20 cellular contexts compared by ENCODE assay signal in the genomic region with DNA sequence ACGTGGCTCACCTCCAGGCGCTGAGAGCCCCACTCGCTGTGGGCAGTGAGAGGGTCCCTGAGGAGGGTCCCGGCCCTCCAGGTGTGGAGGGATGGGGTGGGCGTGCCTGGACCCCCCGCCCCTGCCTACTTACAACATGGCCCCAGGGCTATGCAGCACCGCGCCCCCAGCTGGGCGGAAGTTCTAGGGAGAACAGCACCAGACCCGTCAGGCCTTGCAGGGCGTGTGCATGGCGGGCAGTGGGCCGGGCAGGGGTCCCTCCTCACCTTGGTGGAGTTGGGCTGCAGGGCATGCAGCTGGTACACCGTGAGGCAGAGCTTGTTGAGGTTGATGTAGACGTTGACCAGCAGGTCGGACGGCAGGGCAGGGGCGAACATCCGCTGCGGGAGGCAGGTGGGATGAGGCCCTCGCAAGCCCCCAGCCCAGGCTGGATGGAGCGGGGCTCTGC. TPM values are rescaled to one million over a fixed set of nuclear protein-coding genes. Genes with fewer than 3 reads are reported as not detected.
DNase-seq lines count a peak whose midpoint lies in the region; ATAC-seq, FAIRE-seq and TF ChIP-seq lines count a peak whose summit lies in the region.
"Had no signal": no experiment of that assay in that cellular context is flagged by ENCODE, and none has a peak within 500 bp of the region (broad histone marks: within the 10 kb centered on the region; RNA-seq: fewer than 3 reads in every experiment).

No MANE protein-coding gene starts in this region.

- no peaks in the 10 kb centered on the region for H3K79me2 ChIP-seq in osteoblast (ENCODE audit: insufficient read depth, low read length)

- ATAC-seq in CD8-positive, alpha-beta T cell: no peak
- ATAC-seq: GM12878, GM23338 had no signal

- H3K9me3 Mint-ChIP-seq in CD8-positive, alpha-beta T cell: no peaks in the 10 kb centered on the region
- H3K9me3 Mint-ChIP-seq: CD4-positive, alpha-beta memory T cell; GM23338 had no signal

- H3K27me3 ChIP-seq in left ventricle myocardium inferior (ENCODE audit: low read depth): no peaks in the 10 kb centered on the region
- H3K27me3 ChIP-seq in right atrium auricular region: no peaks in the 10 kb centered on the region
- no peaks in the 10 kb centered on the region for H3K27me3 ChIP-seq in H7 (ENCODE audit: control insufficient read depth, insufficient read depth, low read length)
- no peaks in the 10 kb centered on the region for H3K27me3 ChIP-seq in bronchial epithelial cell (ENCODE audit: control insufficient read depth, insufficient read depth, low read length)
- H3K27me3 ChIP-seq in osteoblast (ENCODE audit: insufficient read depth, low read length): no peaks in the 10 kb centered on the region
- H3K27me3 ChIP-seq in CD8-positive, alpha-beta T cell (ENCODE audit: insufficient read depth, low read length): no peaks in the 10 kb centered on the region

- no peaks in the 10 kb centered on the region for H4K20me1 ChIP-seq in osteoblast (ENCODE audit: insufficient read depth, low read length)

- POLR2A ChIA-PET in CD8-positive, alpha-beta T cell (lab: Charles Lee): no interaction called here

- H3K27ac ChIP-seq in left ventricle myocardium inferior (replicated peaks) (peak overlapping the region; percentile 16), right atrium auricular region (no peak overlapping the region), osteoblast (ENCODE audit: low read depth, low read length) (no peak overlapping the region)
- H3K27ac ChIP-seq in CD8-positive, alpha-beta T cell (ENCODE audit: low read depth, low read length): no peak overlapping the region

- CTCF ChIA-PET in CD8-positive, alpha-beta T cell (lab: Charles Lee): no interaction called here

- H3K4me1 Mint-ChIP-seq in CD8-positive, alpha-beta T cell (ENCODE audit: low read depth): peaks cover 8% of the 10 kb centered on the region

- H3K9me3 ChIP-seq in left ventricle myocardium inferior (replicated peaks) (no peaks in the 10 kb centered on the region), right atrium auricular region (no peaks in the 10 kb centered on the region), osteoblast (ENCODE audit: low read depth, low read length) (no peaks in the 10 kb centered on the region)
- no peaks in the 10 kb centered on the region for H3K9me3 ChIP-seq in CD8-positive, alpha-beta T cell (ENCODE audit: low read length)
- H3K9me3 ChIP-seq: Caco-2, HAP-1 had no signal

- no peak overlapping the region for H3K27ac Mint-ChIP-seq in CD8-positive, alpha-beta T cell

- intact Hi-C loops in left ventricle myocardium inferior (cut with micrococcal nuclease): no loop called here
- intact Hi-C loops in CD8-positive, alpha-beta T cell (cut with DNase I, micrococcal nuclease): no loop called here

- peaks cover 5% of the 10 kb centered on the region for H3K36me3 Mint-ChIP-seq in CD8-positive, alpha-beta T cell

- no peak for DNase-seq in left ventricle myocardium inferior
- no peak for DNase-seq in right atrium auricular region (ENCODE audit: low spot score)
- DNase-seq in H7: peak; percentile 31
- DNase-seq in bronchial epithelial cell (ENCODE audit: low read depth): no peak
- peak; percentile 32 for DNase-seq in osteoblast (ENCODE audit: insufficient read length, low spot score, missing footprints)
- DNase-seq in CD8-positive, alpha-beta T cell: no peak
- DNase-seq in activated CD4-positive, alpha-beta T cell treated with anti-CD3 and anti-CD28 coated beads for 48 hours: no peak
- DNase-seq: Caco-2; CD4-positive, alpha-beta memory T cell; DMS 273 treated with DMSO at 0.1 percent for 48 hours; DMS79; EL; GDM1 had no signal

- H3K36me3 ChIP-seq in left ventricle myocardium inferior (peaks cover 30% of the 10 kb centered on the region), right atrium auricular region (peaks cover 8% of the 10 kb centered on the region), H7 (replicated peaks; ENCODE audit: control insufficient read depth, insufficient read depth, low read length) (no peaks in the 10 kb centered on the region; the same call in 1 of the 2 replicates), bronchial epithelial cell (ENCODE audit: control insufficient read depth, insufficient read depth, low read length) (peaks cover 10% of the 10 kb centered on the region), osteoblast (ENCODE audit: insufficient read depth, low read length) (no peaks in the 10 kb centered on the region)
- H3K36me3 ChIP-seq in CD8-positive, alpha-beta T cell (ENCODE audit: insufficient read depth, low read length): no peaks in the 10 kb centered on the region

- no peak overlapping the region for H3K4me2 ChIP-seq in osteoblast (ENCODE audit: insufficient read depth, low read length)
- H3K4me2 ChIP-seq: GM23338 had no signal

- H3K4me1 ChIP-seq in left ventricle myocardium inferior (peaks cover 28% of the 10 kb centered on the region), right atrium auricular region (peaks cover 0 to 20% of the 10 kb centered on the region in 2 donors), osteoblast (ENCODE audit: insufficient read depth, low read length) (peaks cover 6% of the 10 kb centered on the region)
- peaks cover 14% of the 10 kb centered on the region for H3K4me1 ChIP-seq in CD8-positive, alpha-beta T cell (ENCODE audit: insufficient read depth, low read length)

- TF ChIP-seq CTCF in left ventricle myocardium inferior (IDR thresholded peaks at IDR 0.05; ENCODE audit: borderline replicate concordance) (no peak), right atrium auricular region (IDR thresholded peaks at IDR 0.05) (no peak), bronchial epithelial cell (IDR thresholded peaks at IDR 0.05; ENCODE audit: insufficient read depth, low read length, severe bottlenecking) (no peak), osteoblast (IDR thresholded peaks at IDR 0.05; ENCODE audit: extremely low read depth, low read depth, low read length) (no peak)
- no peak for TF ChIP-seq CTCF in CD8-positive, alpha-beta T cell (IDR thresholded peaks at IDR 0.05)

- H2AFZ ChIP-seq in osteoblast (ENCODE audit: low read length): no peak overlapping the region
- H2AFZ ChIP-seq: GM23338 had no signal

- no peak overlapping the region for H3K4me3 ChIP-seq in left ventricle myocardium inferior
- no peak overlapping the region for H3K4me3 ChIP-seq in right atrium auricular region
- no peak overlapping the region for H3K4me3 ChIP-seq in H7 (ENCODE audit: insufficient read depth, low read depth, low read length)
- no peak overlapping the region for H3K4me3 ChIP-seq in bronchial epithelial cell (ENCODE audit: low read depth, low read length)
- H3K4me3 ChIP-seq in osteoblast (ENCODE audit: insufficient read depth, low read length): no peak overlapping the region
- H3K4me3 ChIP-seq in CD8-positive, alpha-beta T cell (ENCODE audit: low read depth, low read length): no peak overlapping the region
- H3K4me3 ChIP-seq: GM12878, GM23338, HAP-1 had no signal

- no peak overlapping the region for H3K4me3 Mint-ChIP-seq in CD8-positive, alpha-beta T cell
- H3K4me3 Mint-ChIP-seq: CD4-positive, alpha-beta memory T cell; GM23338 had no signal

- peak; percentile 28 for FAIRE-seq in bronchial epithelial cell (lab: Jason Lieb, UNC)
- FAIRE-seq: D721Med, GM12878 had no signal

- no peaks in the 10 kb centered on the region for H3K27me3 Mint-ChIP-seq in CD8-positive, alpha-beta T cell (ENCODE audit: low read depth)
- H3K27me3 Mint-ChIP-seq: CD4-positive, alpha-beta memory T cell had no signal

RNA-seq across cellular contexts. Expression of gene SMIM22, which starts 2.7 kb away (rescaled TPM):
- not detected for total RNA-seq in left ventricle myocardium inferior
- total RNA-seq in right atrium auricular region: not detected
- total RNA-seq in H7 (2014; rRNA removed; shearing (Covaris generic)): not detected in 2 replicates
- total RNA-seq in bronchial epithelial cell: 0.79 and 9.0 TPM in 2 replicates
- total RNA-seq in osteoblast: not detected in 2 replicates
- not detected for total RNA-seq in CD8-positive, alpha-beta T cell
- total RNA-seq: A172; A673; Caco-2; CD4-positive, alpha-beta memory T cell; GM12878; GM23338; H4 had no signal

RNA-seq across cellular contexts. Expression of gene ROGDI, which starts 4.6 kb away (rescaled TPM):
- total RNA-seq in left ventricle myocardium inferior (97.4 TPM), right atrium auricular region (10 to 100 TPM; 50.0 to 65.6 TPM), bronchial epithelial cell (16.1 and 19.8 TPM in 2 replicates), osteoblast (15.9 and 17.1 TPM in 2 replicates)
- total RNA-seq in H7 (2014; rRNA removed; shearing (Covaris generic)): 26.4 and 37.0 TPM in 2 replicates
- 1 to 10 TPM; 7.9 to 8.6 TPM for total RNA-seq in CD8-positive, alpha-beta T cell

RNA-seq across cellular contexts. Expression of gene SEPTIN12, which starts 9.7 kb away (rescaled TPM):
- total RNA-seq in left ventricle myocardium inferior: not detected
- not detected for total RNA-seq in right atrium auricular region
- not detected in 2 replicates for total RNA-seq in H7 (2014; rRNA removed; shearing (Covaris generic))
- not detected in 2 replicates for total RNA-seq in bronchial epithelial cell
- total RNA-seq in osteoblast: not detected in 2 replicates
- under 1 TPM in 1 of 2 experiments, not detected in 1; 0.72 TPM for total RNA-seq in CD8-positive, alpha-beta T cell
- total RNA-seq: A172; A673; Caco-2; CD4-positive, alpha-beta memory T cell; GM12878; GM23338; H4 had no signal

RNA-seq across cellular contexts. Expression of gene ZNF500, which starts 30.9 kb away (rescaled TPM):
- total RNA-seq in left ventricle myocardium inferior: 5.4 TPM
- 1 to 10 TPM; 4.3 to 7.5 TPM for total RNA-seq in right atrium auricular region
- total RNA-seq in H7 (2014; rRNA removed; shearing (Covaris generic)): 17.3 and 19.3 TPM in 2 replicates
- 5.8 TPM in 2 replicates for total RNA-seq in bronchial epithelial cell
- total RNA-seq in osteoblast: 14.5 and 16.2 TPM in 2 replicates
- total RNA-seq in CD8-positive, alpha-beta T cell: 10 to 100 TPM; 12.1 to 15.9 TPM

RNA-seq across cellular contexts. Expression of gene GLYR1, which starts 49.3 kb away (rescaled TPM):
- 86.7 TPM for total RNA-seq in left ventricle myocardium inferior
- 10 to 100 TPM; 37.4 to 39.4 TPM for total RNA-seq in right atrium auricular region
- total RNA-seq in H7 (2014; rRNA removed; shearing (Covaris generic)): 56.6 and 64.7 TPM in 2 replicates
- total RNA-seq in bronchial epithelial cell: 31.1 and 35.5 TPM in 2 replicates
- 48.0 and 48.1 TPM in 2 replicates for total RNA-seq in osteoblast
- 10 to 100 TPM; 71.8 to 76.7 TPM for total RNA-seq in CD8-positive, alpha-beta T cell

Comparison
In these comparisons a context has a peak if more than half of its experiments do, and no peak if none do; other contexts are left out.
1. DNase-seq: peak in H7 (single experiment) and osteoblast (single experiment); none in left ventricle myocardium inferior (single experiment), right atrium auricular region (single experiment), bronchial epithelial cell (single experiment), CD8-positive, alpha-beta T cell (0 of 7) and activated CD4-positive, alpha-beta T cell treated with anti-CD3 and anti-CD28 coated beads for 48 hours (single experiment).